In genomic region chr10:5645944-5646617, GRCh38 we compare ENCODE assay signal across 13 cellular contexts. TPM values are rescaled to one million over a fixed set of nuclear protein-coding genes. Genes with fewer than 3 reads are reported as not detected.
DNase-seq lines count a peak whose midpoint lies in the region; ATAC-seq, FAIRE-seq and TF ChIP-seq lines count a peak whose summit lies in the region.
"Had no signal": no experiment of that assay in that cellular context is flagged by ENCODE, and none has a peak within 500 bp of the region (broad histone marks: within the 10 kb centered on the region; RNA-seq: fewer than 3 reads in every experiment).

No MANE protein-coding gene starts in this region.

- ATAC-seq in HG03571 (IDR thresholded peaks at IDR 0.05; ENCODE audit: unreplicated experiment) (peak; percentile 28), HG03196 (IDR thresholded peaks at IDR 0.05; ENCODE audit: unreplicated experiment) (no peak)
- ATAC-seq: natural killer cell treated with Interleukin-12 subunit alpha and Interleukin-12 subunit beta and Interleukin-15 and Interleukin-18, amount 100 ng/mL, for 72 hours had no signal

- TF ChIP-seq CTCF in esophagus muscularis mucosa (IDR thresholded peaks at IDR 0.05) (no peak), mesothelial cell of epicardium (IDR thresholded peaks at IDR 0.05; ENCODE audit: unreplicated experiment) (no peak), stomach (IDR thresholded peaks at IDR 0.05) (no peak)

- TF ChIP-seq EP300 in esophagus muscularis mucosa (IDR thresholded peaks at IDR 0.05) = no peak
- TF ChIP-seq EP300 in stomach (IDR thresholded peaks at IDR 0.05) = no peak

- H3K4me1 Mint-ChIP-seq in mesothelial cell of epicardium = peaks cover 19% of the 10 kb centered on the region

- H3K27me3 Mint-ChIP-seq in mesothelial cell of epicardium (ENCODE audit: low read depth) = no peaks in the 10 kb centered on the region
- H3K27me3 Mint-ChIP-seq: natural killer cell treated with Interleukin-12 subunit alpha and Interleukin-12 subunit beta and Interleukin-15 and Interleukin-18, amount 100 ng/mL, for 72 hours had no signal

- TF ChIP-seq POLR2A in esophagus muscularis mucosa (IDR thresholded peaks at IDR 0.05; ENCODE audit: low read depth) (no peak), stomach (IDR thresholded peaks at IDR 0.05) (no peak)

- peak overlapping the region; percentile 43 to 75 (median 58) for H3K27ac ChIP-seq in esophagus muscularis mucosa (replicated peaks in 1 of 4)
- H3K27ac ChIP-seq in stomach = peak overlapping the region; percentile 60 to 79 (median 68)

- H3K27me3 ChIP-seq in esophagus muscularis mucosa = no peaks in the 10 kb centered on the region
- H3K27me3 ChIP-seq in stomach = no peaks in the 10 kb centered on the region

- peak overlapping the region; percentile 73 for H3K27ac Mint-ChIP-seq in mesothelial cell of epicardium
- H3K27ac Mint-ChIP-seq: natural killer cell treated with Interleukin-12 subunit alpha and Interleukin-12 subunit beta and Interleukin-15 and Interleukin-18, amount 100 ng/mL, for 72 hours had no signal

- no peaks in the 10 kb centered on the region for H3K9me3 Mint-ChIP-seq in mesothelial cell of epicardium
- H3K9me3 Mint-ChIP-seq: natural killer cell treated with Interleukin-12 subunit alpha and Interleukin-12 subunit beta and Interleukin-15 and Interleukin-18, amount 100 ng/mL, for 72 hours had no signal

- intact Hi-C loops in esophagus muscularis mucosa (cut with DNase I) (no loop called here), stomach (cut with DNase I; ENCODE audit: low total_unique reads) (no loop called here)

- H3K9me3 ChIP-seq in esophagus muscularis mucosa (no peaks in the 10 kb centered on the region), stomach (no peaks in the 10 kb centered on the region)

- DNase-seq in esophagus muscularis mucosa (ENCODE audit: extremely low spot score) (no peak), mesothelial cell of epicardium (ENCODE audit: low spot score in 2 of 2, unreplicated experiment in 2 of 2) (no peak), stomach (no peak), frontal cortex (ENCODE audit: low spot score in 2 of 2) (no peak), medulla oblongata (ENCODE audit: extremely low spot score) (no peak), GOT3 (lab: John Stamatoyannopoulos, UW) (no peak)
- DNase-seq: activated CD4-positive, alpha-beta T cell treated with anti-CD3 and anti-CD28 coated beads, Interleukin-2, amount 50 U/mL, for 48 hours; activated gamma-delta T cell; caudate nucleus had no signal

- H3K36me3 Mint-ChIP-seq in mesothelial cell of epicardium = peaks cover 39% of the 10 kb centered on the region
- H3K36me3 Mint-ChIP-seq: natural killer cell treated with Interleukin-12 subunit alpha and Interleukin-12 subunit beta and Interleukin-15 and Interleukin-18, amount 100 ng/mL, for 72 hours had no signal

- H3K4me3 Mint-ChIP-seq in mesothelial cell of epicardium = no peak overlapping the region
- H3K4me3 Mint-ChIP-seq: natural killer cell treated with Interleukin-12 subunit alpha and Interleukin-12 subunit beta and Interleukin-15 and Interleukin-18, amount 100 ng/mL, for 72 hours had no signal

- H3K4me1 ChIP-seq in esophagus muscularis mucosa = peaks cover 4 to 54% (median 32%) of the 10 kb centered on the region in 4 donors
- H3K4me1 ChIP-seq in stomach = peaks cover 8 to 35% (median 29%) of the 10 kb centered on the region in 4 donors

- no peak for FAIRE-seq in frontal cortex (lab: Jason Lieb, UNC)
- FAIRE-seq: G401.6 had no signal

- H3K36me3 ChIP-seq in esophagus muscularis mucosa = peaks cover 21 to 80% (median 56%) of the 10 kb centered on the region in 4 donors
- peaks cover 31 to 72% (median 61%) of the 10 kb centered on the region in 4 donors for H3K36me3 ChIP-seq in stomach

- no peak overlapping the region for H3K4me3 ChIP-seq in esophagus muscularis mucosa
- H3K4me3 ChIP-seq in stomach = no peak overlapping the region

- 79% methylated on average over 18 of the region's 21 CpGs for WGBS in esophagus muscularis mucosa
- WGBS in stomach, 5 donors = 63 to 73% (median 66%) methylated on average over 19 to 21 of the region's 21 CpGs

RNA-seq across cellular contexts. Expression of gene ASB13, which starts 20.3 kb away (rescaled TPM):
- total RNA-seq in esophagus muscularis mucosa = 10 to 100 TPM; 15.4 to 24.0 (median 17.4) TPM
- 26.3 to 28.5 TPM (median 28.0 TPM) in 3 replicates for total RNA-seq in mesothelial cell of epicardium
- 10 to 100 TPM in 4 of 5 donors, under 1 TPM in 1; 0.89 to 15.6 (median 14.1) TPM for total RNA-seq in stomach
- polyA plus RNA-seq in stomach = 10 to 100 TPM; 21.2 to 27.5 (median 25.1) TPM
- total RNA-seq in frontal cortex = 18.8 TPM

RNA-seq across cellular contexts. Expression of gene TASOR2, which starts 38.6 kb away (rescaled TPM):
- total RNA-seq in esophagus muscularis mucosa = 10 to 100 TPM; 56.9 to 66.3 (median 63.9) TPM
- total RNA-seq in mesothelial cell of epicardium = 75.2 to 90.1 TPM (median 80.3 TPM) in 3 replicates
- 100 to 1,000 TPM in 2 of 5 donors, 10 to 100 TPM in 3; 14.5 to 362 (median 88.4) TPM for total RNA-seq in stomach
- 1 to 10 TPM; 6.0 to 8.2 (median 6.0) TPM for polyA plus RNA-seq in stomach
- total RNA-seq in frontal cortex = 102 TPM
